In genomic region chr6:146666909-146667308, GRCh38 we compare ENCODE assay signal across 1 cellular context.
TF ChIP-seq lines count a peak whose summit lies in the region.

No MANE protein-coding gene starts in this region.

TF ChIP-seq in GM23338, 12 proteins besides CTCF, POLR2A, EP300 and RAD21 (continued from another document):
- no peak for TF ChIP-seq REST (IDR thresholded peaks at IDR 0.05; ENCODE audit: unreplicated experiment)
